In the genomic region with DNA sequence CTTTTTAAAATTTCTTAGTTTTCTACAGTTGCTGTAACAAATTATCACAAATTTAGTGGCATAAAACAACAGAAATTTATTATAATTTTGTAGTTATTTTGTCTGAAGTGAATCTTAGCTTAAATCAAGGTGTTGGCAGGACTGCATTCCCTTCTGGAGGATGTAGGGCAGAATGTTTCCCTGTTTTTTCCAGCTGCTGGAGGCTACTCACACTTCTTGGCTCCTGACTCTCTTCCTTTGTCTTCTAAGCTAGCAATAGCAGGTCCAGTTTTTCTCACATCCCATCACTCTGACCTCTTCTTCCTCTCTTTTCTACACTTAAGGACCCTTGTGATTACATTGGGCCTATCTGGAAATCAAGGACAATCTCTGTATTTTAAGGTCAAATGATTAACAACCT, we compare ENCODE assay signal across 12 cellular contexts.
"Had no signal": no experiment of that assay in that cellular context is flagged by ENCODE, and none has a peak within 500 bp of the region (broad histone marks: within the 10 kb centered on the region; RNA-seq: fewer than 3 reads in every experiment).

No MANE protein-coding gene starts in this region.

- H3K27ac Mint-ChIP-seq: activated CD8-positive, alpha-beta T cell treated with anti-CD3 and anti-CD28 coated beads for 36 hours; activated naive CD4-positive, alpha-beta T cell treated with anti-CD3 and anti-CD28 coated beads, Interleukin-2, amount 10 ng/mL, durations not matched to agents 7 days and 5 days had no signal

- ATAC-seq: activated CD8-positive, alpha-beta T cell treated with anti-CD3 and anti-CD28 coated beads for 36 hours; left lobe of liver had no signal

- DNase-seq: activated CD8-positive, alpha-beta memory T cell treated with anti-CD3 and anti-CD28 coated beads, Interleukin-2, amount 50 U/mL, for 4 hours; activated CD8-positive, alpha-beta T cell treated with anti-CD3 and anti-CD28 coated beads for 36 hours; activated naive CD4-positive, alpha-beta T cell treated with anti-CD3 and anti-CD28 coated beads, Interleukin-2, amount 10 ng/mL, durations not matched to agents 7 days and 5 days; foreskin fibroblast; mammary epithelial cell; stimulated activated CD4-positive, alpha-beta T cell treated with anti-CD3 and anti-CD28 coated beads, Interleukin-4, amount 100 ng/mL, for 4 hours; SW 1271 had no signal

- H3K9me3 Mint-ChIP-seq: activated CD8-positive, alpha-beta T cell treated with anti-CD3 and anti-CD28 coated beads for 36 hours; activated naive CD4-positive, alpha-beta T cell treated with anti-CD3 and anti-CD28 coated beads, Interleukin-2, amount 10 ng/mL, durations not matched to agents 7 days and 5 days; brain had no signal

- H3K27me3 ChIP-seq: esophagus muscularis mucosa, vagina had no signal

- H3K4me3 Mint-ChIP-seq: activated CD8-positive, alpha-beta T cell treated with anti-CD3 and anti-CD28 coated beads for 36 hours; activated naive CD4-positive, alpha-beta T cell treated with anti-CD3 and anti-CD28 coated beads, Interleukin-2, amount 10 ng/mL, durations not matched to agents 7 days and 5 days; brain; neural crest cell had no signal

- H3K27me3 Mint-ChIP-seq: activated CD8-positive, alpha-beta T cell treated with anti-CD3 and anti-CD28 coated beads for 36 hours; activated naive CD4-positive, alpha-beta T cell treated with anti-CD3 and anti-CD28 coated beads, Interleukin-2, amount 10 ng/mL, durations not matched to agents 7 days and 5 days; brain had no signal

- H3K4me3 ChIP-seq: esophagus muscularis mucosa, vagina had no signal

- H3K27ac ChIP-seq: esophagus muscularis mucosa, vagina had no signal

- H3K4me1 Mint-ChIP-seq: neural crest cell had no signal
